Comparison of ENCODE assay signal across 8 cellular contexts in genomic region chr2:25982273-25982967, GRCh38. TPM values are rescaled to one million over a fixed set of nuclear protein-coding genes. Genes with fewer than 3 reads are reported as not detected.
A peak's percentile ranks its signal among the peaks of the same experiment; 100 is the strongest.
DNase-seq lines count a peak whose midpoint lies in the region; ATAC-seq and TF ChIP-seq lines count a peak whose summit lies in the region.

Gene KIF3C, minus strand, starts transcription at chr2:25982497. Its CDS starts 580 bp downstream, at chr2:25981917.

- H3K4me2 ChIP-seq in Loucy (ENCODE audit: low read depth, low read length, poor library complexity, severe bottlenecking): peak within 1 kb of the TSS; percentile 86

- peak within 1 kb of the TSS; percentile 79 for H3K9ac ChIP-seq in Loucy (ENCODE audit: low read depth, low read length, poor library complexity, severe bottlenecking)

- H3K9me3 Mint-ChIP-seq in activated naive CD4-positive, alpha-beta T cell treated with anti-CD3 and anti-CD28 coated beads for 36 hours: no peaks in the 10 kb centered on the region

- CTCF ChIA-PET in activated naive CD4-positive, alpha-beta T cell treated with anti-CD3 and anti-CD28 coated beads for 36 hours (lab: Charles Lee): interaction anchor here (0.6 to 2.0 kb wide), 7 partner anchors 7 to 402 kb away, joined by 3 to 12 read pairs (median 3); no protein-coding TSS in a partner anchor

- peak; percentile 75 for DNase-seq in COR-L47 (lab: John Stamatoyannopoulos, UW)
- DNase-seq in SK-MEL-5 (ENCODE audit: low read depth, low spot score): peak; percentile 65
- DNase-seq in activated naive CD4-positive, alpha-beta T cell treated with anti-CD3 and anti-CD28 coated beads for 36 hours: peak; percentile 76
- peak; percentile 79 for DNase-seq in germinal center (ENCODE audit: low spot score)
- peak; percentile 82 for DNase-seq in superior temporal gyrus (ENCODE audit: extremely low spot score)

- H3K4me3 ChIP-seq in Loucy (ENCODE audit: low read length, poor library complexity, severe bottlenecking): peak within 1 kb of the TSS; percentile 97
- peak within 1 kb of the TSS; percentile 79 to 96 for H3K4me3 ChIP-seq in neutrophil (ENCODE audit: low read depth in 1 of 2, low read length in 1 of 2)

- H3K27me3 Mint-ChIP-seq in activated naive CD4-positive, alpha-beta T cell treated with anti-CD3 and anti-CD28 coated beads for 36 hours (ENCODE audit: low read depth): no peaks in the 10 kb centered on the region

- no peaks in the 10 kb centered on the region for H3K27me3 ChIP-seq in Loucy (ENCODE audit: insufficient read depth, low read length, poor library complexity, severe bottlenecking)
- no peaks in the 10 kb centered on the region for H3K27me3 ChIP-seq in neutrophil

- H2AFZ ChIP-seq in Loucy (ENCODE audit: low read length): peak within 1 kb of the TSS; percentile 100

- H3F3A ChIP-seq in Loucy (ENCODE audit: low read depth): no peaks in the 10 kb centered on the region

- H3K27ac ChIP-seq in neutrophil: peak within 1 kb of the TSS; percentile 80

- H3K4me3 Mint-ChIP-seq in activated naive CD4-positive, alpha-beta T cell treated with anti-CD3 and anti-CD28 coated beads for 36 hours: peak within 1 kb of the TSS; percentile 80

- H3K4me1 ChIP-seq in Loucy (ENCODE audit: insufficient read depth, low read length, poor library complexity, severe bottlenecking) (peaks cover 47% of the 10 kb centered on the region), neutrophil (ENCODE audit: control insufficient read depth in 1 of 2, insufficient read depth in 1 of 2, low read depth in 1 of 2, low read length in 1 of 2) (peaks cover 20 to 52% of the 10 kb centered on the region in 2 experiments)

- TF ChIP-seq CTCF in Loucy (conservative IDR thresholded peaks at IDR 0.05; ENCODE audit: low read length) (no peak), neutrophil (IDR thresholded peaks at IDR 0.05) (peak; percentile 48)

- in situ Hi-C loops in SK-MEL-5 (cut with HindIII; ENCODE audit: low pct_unique_long_range_greater_than_20kb, low sequenced_read_pairs): no loop called here

- H3K27ac Mint-ChIP-seq in activated naive CD4-positive, alpha-beta T cell treated with anti-CD3 and anti-CD28 coated beads for 36 hours: no peak within 1 kb of the TSS

- no peaks in the 10 kb centered on the region for H3K9me3 ChIP-seq in Loucy (ENCODE audit: insufficient read depth, low read depth, low read length)
- H3K9me3 ChIP-seq in neutrophil: no peaks in the 10 kb centered on the region

- H3K36me3 Mint-ChIP-seq in activated naive CD4-positive, alpha-beta T cell treated with anti-CD3 and anti-CD28 coated beads for 36 hours (ENCODE audit: low read depth): no peaks in the 10 kb centered on the region

- H4K20me1 ChIP-seq in Loucy (ENCODE audit: insufficient read depth, low read length, poor library complexity, severe bottlenecking): no peaks in the 10 kb centered on the region

- peak; percentile 75 for ATAC-seq in GM21576 (IDR thresholded peaks at IDR 0.05; ENCODE audit: unreplicated experiment)

- no peaks in the 10 kb centered on the region for H3K36me3 ChIP-seq in Loucy (ENCODE audit: insufficient read depth, low read length)
- no peaks in the 10 kb centered on the region for H3K36me3 ChIP-seq in neutrophil

- H3K9me2 ChIP-seq in Loucy (replicated peaks; ENCODE audit: low read depth, low read length): no peaks in the 10 kb centered on the region

- intact Hi-C loops in activated naive CD4-positive, alpha-beta T cell treated with anti-CD3 and anti-CD28 coated beads for 36 hours (cut with micrococcal nuclease): loop anchor here (1.0 to 2.0 kb wide), 2 partner anchors 52 to 130 kb away; partner anchors contain the start of gene RAB10

- H3K4me1 Mint-ChIP-seq in activated naive CD4-positive, alpha-beta T cell treated with anti-CD3 and anti-CD28 coated beads for 36 hours (ENCODE audit: low read depth): no peaks in the 10 kb centered on the region

- peaks cover 12% of the 10 kb centered on the region; the same call in 1 of the 2 replicates for H3K79me2 ChIP-seq in Loucy (ENCODE audit: insufficient read depth, low read length)

RNA-seq across cellular contexts. Expression of gene KIF3C, which starts in this region (rescaled TPM):
- total RNA-seq in SK-MEL-5 (2014; rRNA removed; shearing (Covaris generic)): 19.3 and 19.6 TPM in 2 replicates
- 34.4 and 40.2 TPM in 2 replicates for polyA plus RNA-seq in SK-MEL-5 (2015; cell fraction: cytosol; rRNA removed)
- 15.5 and 17.6 TPM in 2 replicates for polyA plus RNA-seq in SK-MEL-5 (2015; cell fraction: nucleus; rRNA removed)
- total RNA-seq in activated naive CD4-positive, alpha-beta T cell treated with anti-CD3 and anti-CD28 coated beads for 36 hours: 1 to 10 TPM; 3.0 to 3.4 TPM

Comparison
In these comparisons a context has a peak if more than half of its experiments do, and no peak if none do; other contexts are left out.
1. Peak in every context shown above with its lines: DNase-seq, ATAC-seq, H3K4me3 ChIP-seq and H3K27ac ChIP-seq.